In genomic region chr12:23495472-23495871, GRCh38 we compare ENCODE assay signal across 8 cellular contexts.
"Had no signal": no experiment of that assay in that cellular context is flagged by ENCODE, and none has a peak within 500 bp of the region (broad histone marks: within the 10 kb centered on the region; RNA-seq: fewer than 3 reads in every experiment).

No MANE protein-coding gene starts in this region.

- H3K4me2 ChIP-seq: GM23338 had no signal

- FAIRE-seq: H1, H54 had no signal

- H3K4me3 Mint-ChIP-seq: GM23338, H9 had no signal

- DNase-seq: H9, HCEC 1CT, IMR-90, KBM-7 had no signal

- H3K4me3 ChIP-seq: GM23338 had no signal

- H3K27ac ChIP-seq: HL-60 had no signal

- H2AFZ ChIP-seq: GM23338 had no signal

- ATAC-seq: GM23338 had no signal

- H3K4me1 Mint-ChIP-seq: GM23338, H9 had no signal

- H3K27ac Mint-ChIP-seq: GM23338, H9 had no signal
